Comparison of ENCODE assay signal across 8 cellular contexts in the genomic region with DNA sequence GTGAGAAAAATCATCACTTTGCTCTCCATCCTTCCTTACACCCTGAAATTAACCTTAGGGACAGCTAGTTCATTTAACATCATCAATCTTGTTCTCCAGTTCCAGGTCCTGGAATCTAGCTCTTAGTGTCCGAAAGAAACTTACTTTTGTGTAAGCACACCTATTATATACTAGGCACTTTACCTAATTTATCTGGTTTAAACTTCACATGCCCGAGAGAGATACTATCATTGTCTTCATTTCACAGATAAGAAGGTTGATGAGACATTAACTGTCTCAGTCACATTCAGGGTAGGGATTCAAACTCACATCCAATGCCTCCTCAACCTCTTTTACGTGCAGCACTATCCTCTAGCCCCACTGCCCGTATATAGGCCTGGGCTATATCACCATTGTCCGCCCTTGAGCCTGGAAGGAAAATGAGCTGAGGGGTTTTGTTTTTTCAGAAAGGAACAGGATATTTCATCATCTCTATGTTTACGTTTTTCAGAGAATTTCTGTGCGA. TPM values are rescaled to one million over a fixed set of nuclear protein-coding genes. Genes with fewer than 3 reads are reported as not detected.
DNase-seq lines count a peak whose midpoint lies in the region; ATAC-seq, FAIRE-seq and TF ChIP-seq lines count a peak whose summit lies in the region.

No MANE protein-coding gene starts in this region.

- DNase-seq in GM19239 (ENCODE audit: insufficient read length, low spot score) (no peak), coronary artery (ENCODE audit: low spot score) (no peak), 8988T (no peak), medulla oblongata (ENCODE audit: extremely low spot score) (no peak), mesenteric fat pad (ENCODE audit: low spot score) (no peak)
- DNase-seq in naive thymus-derived CD4-positive, alpha-beta T cell, result no peak

- FAIRE-seq in GM19239 (lab: Jason Lieb, UNC), result peak; percentile 60

- H3K36me3 ChIP-seq in naive thymus-derived CD4-positive, alpha-beta T cell (ENCODE audit: control insufficient read depth in 2 of 3, insufficient read depth in 3 of 3, low read length in 3 of 3), result peaks cover 0 to 5% (median 0%) of the 10 kb centered on the region in 3 experiments

- H3K27ac Mint-ChIP-seq in IgD-negative memory B cell, result peak overlapping the region; percentile 83 to 98 (median 98)
- peak overlapping the region; percentile 95 to 99 (median 99) for H3K27ac Mint-ChIP-seq in naive thymus-derived CD4-positive, alpha-beta T cell

- H3K27ac ChIP-seq in coronary artery, result peak overlapping the region; percentile 93 to 95
- H3K27ac ChIP-seq in naive thymus-derived CD4-positive, alpha-beta T cell (ENCODE audit: low read depth, low read length), result peak overlapping the region; percentile 91

- H3K4me1 Mint-ChIP-seq in IgD-negative memory B cell, result peaks cover 15 to 29% (median 27%) of the 10 kb centered on the region in 3 donors
- H3K4me1 Mint-ChIP-seq in naive thymus-derived CD4-positive, alpha-beta T cell, result peaks cover 28 to 45% (median 36%) of the 10 kb centered on the region in 7 donors

- H3K4me3 Mint-ChIP-seq in IgD-negative memory B cell, result peak overlapping the region; percentile 89 to 99 (median 98)
- H3K4me3 Mint-ChIP-seq in naive thymus-derived CD4-positive, alpha-beta T cell, result peak overlapping the region; percentile 92 to 99 (median 97)

- H3K27me3 ChIP-seq in naive thymus-derived CD4-positive, alpha-beta T cell (ENCODE audit: control insufficient read depth in 2 of 2, insufficient read depth in 2 of 2, low read length in 2 of 2), result no peaks in the 10 kb centered on the region

- H3K4me1 ChIP-seq in naive thymus-derived CD4-positive, alpha-beta T cell (ENCODE audit: control insufficient read depth in 2 of 2, insufficient read depth in 2 of 2, low read length in 2 of 2), result peaks cover 13 to 17% of the 10 kb centered on the region in 2 donors

- peak overlapping the region; percentile 98 for H3K4me3 ChIP-seq in coronary artery
- H3K4me3 ChIP-seq in naive thymus-derived CD4-positive, alpha-beta T cell (ENCODE audit: low read length), result peak overlapping the region; percentile 85

- intact Hi-C loops in naive thymus-derived CD4-positive, alpha-beta T cell (cut with micrococcal nuclease), result loop anchor here (1.0 to 10.0 kb wide), 17 partner anchors 8 to 1358 kb away; a partner anchor contains a TSS

- CTCF ChIA-PET in naive thymus-derived CD4-positive, alpha-beta T cell (lab: Charles Lee), result interaction anchor here (1.0 to 1.4 kb wide), 3 partner anchors 8 to 274 kb away, joined by 3 to 8 read pairs (median 3); a partner anchor contains a TSS

- peaks cover 6% of the 10 kb centered on the region for H3K36me3 Mint-ChIP-seq in IgD-negative memory B cell
- peaks cover 0 to 3% (median 0%) of the 10 kb centered on the region in 5 donors for H3K36me3 Mint-ChIP-seq in naive thymus-derived CD4-positive, alpha-beta T cell

- TF ChIP-seq CTCF in coronary artery (IDR thresholded peaks at IDR 0.05), result no peak

- H3K9me3 ChIP-seq in naive thymus-derived CD4-positive, alpha-beta T cell (ENCODE audit: control insufficient read depth in 2 of 3, low read length in 3 of 3), result no peaks in the 10 kb centered on the region

- POLR2A ChIA-PET in naive thymus-derived CD4-positive, alpha-beta T cell (lab: Charles Lee), result interaction anchor here (0.8 to 7.6 kb wide), 15 partner anchors 9 to 606 kb away, joined by 3 to 153 read pairs (median 4); a partner anchor contains a TSS

- H3K27me3 Mint-ChIP-seq in IgD-negative memory B cell, result peaks cover 2% of the 10 kb centered on the region
- peaks cover 0 to 12% (median 0%) of the 10 kb centered on the region in 5 donors for H3K27me3 Mint-ChIP-seq in naive thymus-derived CD4-positive, alpha-beta T cell

- H3K9me3 Mint-ChIP-seq in IgD-negative memory B cell, result no peaks in the 10 kb centered on the region
- H3K9me3 Mint-ChIP-seq in naive thymus-derived CD4-positive, alpha-beta T cell, result peaks cover 0 to 2% (median 0%) of the 10 kb centered on the region in 11 donors

- peak; percentile 1 for ATAC-seq in naive thymus-derived CD4-positive, alpha-beta T cell
- ATAC-seq in HG02610 (IDR thresholded peaks at IDR 0.05; ENCODE audit: unreplicated experiment), result no peak

RNA-seq across cellular contexts. Expression of a gene that starts 0.5 kb away (rescaled TPM):
- 36.3 TPM for polyA plus RNA-seq in IgD-negative memory B cell
- total RNA-seq in naive thymus-derived CD4-positive, alpha-beta T cell, result 100 to 1,000 TPM in 4 of 5 experiments, 10 to 100 TPM in 1; 84.7 to 197 (median 136) TPM
- 10 to 100 TPM; 49.0 to 66.0 TPM for polyA plus RNA-seq in naive thymus-derived CD4-positive, alpha-beta T cell
- total RNA-seq in mesenteric fat pad, result 116 TPM

RNA-seq across cellular contexts. Expression of a gene that starts 8.2 kb away (rescaled TPM):
- polyA plus RNA-seq in IgD-negative memory B cell, result 1.3 TPM
- 1 to 10 TPM; 2.9 to 8.0 (median 5.3) TPM for total RNA-seq in naive thymus-derived CD4-positive, alpha-beta T cell
- polyA plus RNA-seq in naive thymus-derived CD4-positive, alpha-beta T cell, result 1 to 10 TPM; 2.2 to 5.0 TPM
- total RNA-seq in mesenteric fat pad, result 3.3 TPM

RNA-seq across cellular contexts. Expression of a gene that starts 26.0 kb away (rescaled TPM):
- polyA plus RNA-seq in IgD-negative memory B cell, result not detected
- total RNA-seq in naive thymus-derived CD4-positive, alpha-beta T cell, result not detected
- under 1 TPM in 1 of 2 donors, not detected in 1; 0.06 TPM for polyA plus RNA-seq in naive thymus-derived CD4-positive, alpha-beta T cell
- total RNA-seq in mesenteric fat pad, result not detected

RNA-seq across cellular contexts. Expression of a gene that starts 49.1 kb away (rescaled TPM):
- 1.9 TPM for polyA plus RNA-seq in IgD-negative memory B cell
- 100 to 1,000 TPM in 1 of 5 experiments, 10 to 100 TPM in 4; 41.7 to 111 (median 52.9) TPM for total RNA-seq in naive thymus-derived CD4-positive, alpha-beta T cell
- 10 to 100 TPM; 12.0 to 13.6 TPM for polyA plus RNA-seq in naive thymus-derived CD4-positive, alpha-beta T cell
- total RNA-seq in mesenteric fat pad, result 4.7 TPM
